9 cellular contexts compared by ENCODE assay signal in genomic region chr2:43268066-43268971, GRCh38. TPM values are rescaled to one million over a fixed set of nuclear protein-coding genes. Genes with fewer than 3 reads are reported as not detected.
DNase-seq lines count a peak whose midpoint lies in the region; ATAC-seq and TF ChIP-seq lines count a peak whose summit lies in the region.
"Had no signal": no experiment of that assay in that cellular context is flagged by ENCODE, and none has a peak within 500 bp of the region (broad histone marks: within the 10 kb centered on the region; RNA-seq: fewer than 3 reads in every experiment).

No MANE protein-coding gene starts in this region.

- TF ChIP-seq CTCF in adrenal gland (IDR thresholded peaks at IDR 0.05): no peak
- TF ChIP-seq CTCF in esophagus squamous epithelium (IDR thresholded peaks at IDR 0.05): no peak
- no peak for TF ChIP-seq CTCF in nephron (IDR thresholded peaks at IDR 0.05; ENCODE audit: unreplicated experiment in 3 of 3)
- no peak for TF ChIP-seq CTCF in type B pancreatic cell (conservative IDR thresholded peaks at IDR 0.05)

- H3K4me1 ChIP-seq in adrenal gland (replicated peaks in 1 of 2) (peaks cover 21 to 46% of the 10 kb centered on the region in 2 donors), esophagus squamous epithelium (peaks cover 15 to 60% (median 32%) of the 10 kb centered on the region in 3 donors)

- H3K4me3 Mint-ChIP-seq in nephron (no peak overlapping the region), type B pancreatic cell (no peak overlapping the region)

- H3K27me3 ChIP-seq in adrenal gland (no peaks in the 10 kb centered on the region), esophagus squamous epithelium (no peaks in the 10 kb centered on the region)

- H3K27ac Mint-ChIP-seq in nephron (peak overlapping the region; percentile 70 to 92 (median 80)), type B pancreatic cell (peak overlapping the region; percentile 76)

- H3K9me3 Mint-ChIP-seq in nephron (no peaks in the 10 kb centered on the region), type B pancreatic cell (no peaks in the 10 kb centered on the region)

- peak in 4 of 7 donors; percentile 34 to 61 (median 42) for DNase-seq in adrenal gland
- no peak for DNase-seq in esophagus squamous epithelium (lab: John Stamatoyannopoulos, UW)
- DNase-seq in type B pancreatic cell (ENCODE audit: extremely low spot score, unreplicated experiment): no peak
- DNase-seq in DMS153 treated with DMSO at 0.1 percent for 48 hours (lab: John Stamatoyannopoulos, UW; ENCODE audit: unreplicated experiment): no peak
- DNase-seq in superior temporal gyrus (ENCODE audit: extremely low spot score): no peak
- DNase-seq: KG1; stimulated activated CD8-positive, alpha-beta memory T cell treated with anti-CD3 and anti-CD28 coated beads, Interleukin-4, amount 100 ng/mL, for 48 hours had no signal

- peaks cover 65% of the 10 kb centered on the region for H3K4me1 Mint-ChIP-seq in nephron
- peaks cover 65% of the 10 kb centered on the region for H3K4me1 Mint-ChIP-seq in type B pancreatic cell (ENCODE audit: unreplicated experiment)

- intact Hi-C loops in adrenal gland (cut with DNase I) (no loop called here), esophagus squamous epithelium (cut with DNase I) (no loop called here)

- 71 to 83% (median 79%) methylated on average over 9 to 10 of the region's 10 CpGs for WGBS in adrenal gland, 4 donors
- 68 to 71% methylated on average over 8 to 9 of the region's 10 CpGs for WGBS in esophagus squamous epithelium, 2 donors

- peak overlapping the region in 1 of 4 donors; percentile 11 for H3K4me3 ChIP-seq in adrenal gland
- H3K4me3 ChIP-seq in esophagus squamous epithelium: peak overlapping the region in 1 of 4 donors; percentile 38

- peak overlapping the region; percentile 56 to 96 (median 74) for H3K27ac ChIP-seq in adrenal gland
- H3K27ac ChIP-seq in esophagus squamous epithelium: peak overlapping the region; percentile 67 to 92 (median 82)

- no peaks in the 10 kb centered on the region for H3K9me3 ChIP-seq in adrenal gland (replicated peaks in 1 of 3)
- H3K9me3 ChIP-seq in esophagus squamous epithelium: no peaks in the 10 kb centered on the region

- H3K36me3 Mint-ChIP-seq in nephron (ENCODE audit: low read depth): peaks cover 16% of the 10 kb centered on the region
- H3K36me3 Mint-ChIP-seq in type B pancreatic cell: peaks cover 23% of the 10 kb centered on the region

- ATAC-seq in GM21423 (IDR thresholded peaks at IDR 0.05; ENCODE audit: unreplicated experiment): no peak

- no peaks in the 10 kb centered on the region for H3K36me3 ChIP-seq in adrenal gland (replicated peaks in 1 of 2)
- peaks cover 0 to 41% (median 0%) of the 10 kb centered on the region in 3 donors for H3K36me3 ChIP-seq in esophagus squamous epithelium

- TF ChIP-seq POLR2A in adrenal gland (IDR thresholded peaks at IDR 0.05) (no peak), esophagus squamous epithelium (IDR thresholded peaks at IDR 0.05) (no peak)

- peaks cover 5% of the 10 kb centered on the region for H3K27me3 Mint-ChIP-seq in nephron (ENCODE audit: low read depth)
- H3K27me3 Mint-ChIP-seq in type B pancreatic cell: no peaks in the 10 kb centered on the region

RNA-seq across cellular contexts. Expression of gene ZFP36L2, which starts 41.9 kb away (rescaled TPM):
- total RNA-seq in adrenal gland: 100 to 1,000 TPM in 5 of 8 donors, 10 to 100 TPM in 3; 46.2 to 333 (median 111) TPM
- 100 to 1,000 TPM in 2 of 3 donors, 10 to 100 TPM in 1; 29.2 to 159 (median 105) TPM for polyA plus RNA-seq in adrenal gland
- 10 to 100 TPM; 26.6 to 87.7 (median 41.8) TPM for total RNA-seq in esophagus squamous epithelium
- 198 and 437 TPM in 2 replicates for total RNA-seq in type B pancreatic cell (ENCODE audit: low replicate concordance)

Comparison
In these comparisons a context has a peak if more than half of its experiments do, and no peak if none do; other contexts are left out.
1. DNase-seq: peak in adrenal gland (4 of 7); none in esophagus squamous epithelium (single experiment), type B pancreatic cell (single experiment), DMS153 treated with DMSO at 0.1 percent for 48 hours (single experiment) and superior temporal gyrus (single experiment).